Comparison of ENCODE assay signal across 16 cellular contexts in the genomic region with DNA sequence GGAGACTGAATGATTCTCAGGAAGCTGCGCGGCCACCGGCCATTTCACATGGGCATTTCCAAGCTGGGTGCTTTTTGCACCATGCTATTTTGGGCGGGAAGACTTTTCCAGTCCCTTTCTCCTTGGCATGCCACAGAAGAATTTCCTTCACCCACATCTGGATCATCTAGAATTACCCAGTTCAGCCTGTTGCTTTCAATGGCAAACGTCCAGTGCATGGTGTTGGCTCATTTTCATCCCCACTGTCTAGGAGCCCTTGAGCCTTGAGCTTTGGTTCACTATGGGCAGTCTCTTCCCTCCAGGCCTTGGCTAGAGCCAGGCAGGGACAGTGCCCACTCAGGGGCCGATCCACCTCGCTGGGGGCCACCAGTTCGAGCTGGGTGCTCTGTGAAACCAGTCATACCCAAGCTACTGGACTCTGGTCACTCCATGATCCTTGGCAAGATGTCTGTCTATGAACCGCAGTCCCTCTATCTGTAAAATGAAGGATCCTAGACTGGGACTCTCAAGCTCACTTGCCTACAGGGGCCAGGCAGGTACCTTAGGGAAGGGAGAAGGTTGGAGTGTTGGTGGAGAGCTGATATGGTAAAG.
DNase-seq lines count a peak whose midpoint lies in the region; ATAC-seq and TF ChIP-seq lines count a peak whose summit lies in the region.
"Had no signal": no experiment of that assay in that cellular context is flagged by ENCODE, and none has a peak within 500 bp of the region (broad histone marks: within the 10 kb centered on the region; RNA-seq: fewer than 3 reads in every experiment).

No MANE protein-coding gene starts in this region.

- DNase-seq in AG10803 (ENCODE audit: low read depth) (peak; percentile 15), ecto neural progenitor cell (ENCODE audit: low spot score) (peak; percentile 20), fibroblast of peridontal ligament (ENCODE audit: extremely low read depth) (peak; percentile 28), osteocyte (ENCODE audit: extremely low spot score, unreplicated experiment) (peak; percentile 80), natural killer cell (no peak)
- DNase-seq in activated naive CD8-positive, alpha-beta T cell treated with anti-CD3 and anti-CD28 coated beads, Interleukin-2, amount 50 U/mL, for 24 hours, result no peak
- DNase-seq: 8988T; CD8-positive, alpha-beta T cell; COR-L47; DMS 273 treated with DMSO at 0.1 percent for 48 hours; HCEC 1CT had no signal

- no peaks in the 10 kb centered on the region for H3K9me3 Mint-ChIP-seq in osteocyte (ENCODE audit: unreplicated experiment)
- H3K9me3 Mint-ChIP-seq in natural killer cell, result no peaks in the 10 kb centered on the region
- no peaks in the 10 kb centered on the region for H3K9me3 Mint-ChIP-seq in activated naive CD8-positive, alpha-beta T cell treated with anti-CD3 and anti-CD28 coated beads, Interleukin-2, amount 50 U/mL, for 24 hours
- H3K9me3 Mint-ChIP-seq: CD8-positive, alpha-beta T cell; GM23338 had no signal

- H3K4me3 ChIP-seq in AG10803 (ENCODE audit: low read length), result no peak overlapping the region
- H3K4me3 ChIP-seq: BLaER1 treated with 17β-estradiol and CSF1 and Interleukin-3, amounts not matched to agents 10 nM and 100 nM; GM23338 had no signal

- H3K27ac Mint-ChIP-seq in osteocyte (ENCODE audit: unreplicated experiment), result no peak overlapping the region
- H3K27ac Mint-ChIP-seq in natural killer cell, result no peak overlapping the region
- H3K27ac Mint-ChIP-seq in activated naive CD8-positive, alpha-beta T cell treated with anti-CD3 and anti-CD28 coated beads, Interleukin-2, amount 50 U/mL, for 24 hours, result no peak overlapping the region
- H3K27ac Mint-ChIP-seq: B cell; CD8-positive, alpha-beta T cell; GM23338 had no signal

- no peaks in the 10 kb centered on the region for H3K36me3 Mint-ChIP-seq in osteocyte (ENCODE audit: unreplicated experiment)
- no peaks in the 10 kb centered on the region for H3K36me3 Mint-ChIP-seq in natural killer cell
- H3K36me3 Mint-ChIP-seq in activated naive CD8-positive, alpha-beta T cell treated with anti-CD3 and anti-CD28 coated beads, Interleukin-2, amount 50 U/mL, for 24 hours (ENCODE audit: low read depth), result no peaks in the 10 kb centered on the region
- H3K36me3 Mint-ChIP-seq: CD8-positive, alpha-beta T cell had no signal

- H3K27me3 Mint-ChIP-seq in osteocyte (ENCODE audit: unreplicated experiment) (peaks cover 14% of the 10 kb centered on the region), natural killer cell (ENCODE audit: low read depth in 2 of 2) (no peaks in the 10 kb centered on the region)
- H3K27me3 Mint-ChIP-seq in activated naive CD8-positive, alpha-beta T cell treated with anti-CD3 and anti-CD28 coated beads, Interleukin-2, amount 50 U/mL, for 24 hours, result peaks cover 1% of the 10 kb centered on the region

- TF ChIP-seq CTCF in AG10803 (conservative IDR thresholded peaks at IDR 0.05; ENCODE audit: low read length) (no peak), osteocyte (IDR thresholded peaks at IDR 0.05) (no peak), natural killer cell (IDR thresholded peaks at IDR 0.05) (no peak)

- H3K4me3 Mint-ChIP-seq in osteocyte (ENCODE audit: unreplicated experiment) (no peak overlapping the region), natural killer cell (no peak overlapping the region)
- H3K4me3 Mint-ChIP-seq in activated naive CD8-positive, alpha-beta T cell treated with anti-CD3 and anti-CD28 coated beads, Interleukin-2, amount 50 U/mL, for 24 hours, result no peak overlapping the region
- H3K4me3 Mint-ChIP-seq: B cell; CD8-positive, alpha-beta T cell; GM23338 had no signal

- H3K4me1 Mint-ChIP-seq in osteocyte (ENCODE audit: unreplicated experiment) (no peaks in the 10 kb centered on the region), natural killer cell (no peaks in the 10 kb centered on the region)
- H3K4me1 Mint-ChIP-seq in activated naive CD8-positive, alpha-beta T cell treated with anti-CD3 and anti-CD28 coated beads, Interleukin-2, amount 50 U/mL, for 24 hours, result peaks cover 10% of the 10 kb centered on the region

- intact Hi-C loops in natural killer cell (cut with micrococcal nuclease), result no loop called here

- ATAC-seq in GM21528 (IDR thresholded peaks at IDR 0.05; ENCODE audit: low FRiP score, unreplicated experiment), result no peak
- ATAC-seq in natural killer cell, result no peak
- no peak for ATAC-seq in activated naive CD8-positive, alpha-beta T cell treated with anti-CD3 and anti-CD28 coated beads, Interleukin-2, amount 50 U/mL, for 24 hours
- no peak for ATAC-seq in HG02588 (IDR thresholded peaks at IDR 0.05; ENCODE audit: unreplicated experiment)
- ATAC-seq: CD8-positive, alpha-beta T cell; GM23338 had no signal

Comparison
In these comparisons a context has a peak if more than half of its experiments do, and no peak if none do; other contexts are left out.
1. DNase-seq: peak in AG10803 (single experiment), ecto neural progenitor cell (single experiment), fibroblast of peridontal ligament (single experiment) and osteocyte (single experiment); none in natural killer cell (single experiment) and activated naive CD8-positive, alpha-beta T cell treated with anti-CD3 and anti-CD28 coated beads, Interleukin-2, amount 50 U/mL, for 24 hours (single experiment).